ENCODE assay signal across 8 cellular contexts in genomic region chr6:79250107-79250514, GRCh38. TPM values are rescaled to one million over a fixed set of nuclear protein-coding genes. Genes with fewer than 3 reads are reported as not detected.
DNase-seq lines count a peak whose midpoint lies in the region; ATAC-seq and TF ChIP-seq lines count a peak whose summit lies in the region.

No MANE protein-coding gene starts in this region.

- CTCF ChIA-PET in activated CD8-positive, alpha-beta memory T cell treated with anti-CD3 and anti-CD28 coated beads, Interleukin-2, amount 10 ng/mL, durations not matched to agents 7 days and 5 days (lab: Charles Lee), result interaction anchor here (0.6 kb wide), 1 partner anchor 420 kb away, joined by 4 read pairs; no protein-coding TSS in a partner anchor

- no peak overlapping the region for H3K9ac ChIP-seq in colonic mucosa (ENCODE audit: low read depth in 2 of 2, low read length in 2 of 2)

- no peak for TF ChIP-seq POLR2A in tibial nerve (IDR thresholded peaks at IDR 0.05)

- peak; percentile 30 for TF ChIP-seq CTCF in endothelial cell (IDR thresholded peaks at IDR 0.05; ENCODE audit: unreplicated experiment)
- no peak for TF ChIP-seq CTCF in colonic mucosa (IDR thresholded peaks at IDR 0.05)
- TF ChIP-seq CTCF in tibial nerve (IDR thresholded peaks at IDR 0.05), result no peak

- H3K4me3 ChIP-seq in CD4-positive, CD25-positive, alpha-beta regulatory T cell (ENCODE audit: low read depth, low read length), result no peak overlapping the region
- H3K4me3 ChIP-seq in colonic mucosa (no peak overlapping the region), tibial nerve (no peak overlapping the region)

- intact Hi-C loops in colonic mucosa (cut with DNase I), result no loop called here

- H3K9me3 ChIP-seq in CD4-positive, CD25-positive, alpha-beta regulatory T cell (ENCODE audit: control insufficient read depth in 2 of 2, low read length in 2 of 2), result no peaks in the 10 kb centered on the region
- H3K9me3 ChIP-seq in colonic mucosa, result no peaks in the 10 kb centered on the region
- H3K9me3 ChIP-seq in tibial nerve, result peaks cover 0 to 2% (median 0%) of the 10 kb centered on the region in 4 donors

- no peaks in the 10 kb centered on the region for H3K36me3 ChIP-seq in CD4-positive, CD25-positive, alpha-beta regulatory T cell (ENCODE audit: control insufficient read depth, insufficient read depth, low read length)
- H3K36me3 ChIP-seq in colonic mucosa (no peaks in the 10 kb centered on the region), tibial nerve (no peaks in the 10 kb centered on the region)

- peak in 2 of 3 donors; percentile 12 to 40 for DNase-seq in CD4-positive, CD25-positive, alpha-beta regulatory T cell
- DNase-seq in endothelial cell (ENCODE audit: low spot score) (no peak), colonic mucosa (no peak), tibial nerve (ENCODE audit: low spot score in 2 of 2) (no peak), C1 segment of cervical spinal cord (lab: John Stamatoyannopoulos, UW) (no peak)
- DNase-seq in activated CD8-positive, alpha-beta memory T cell treated with anti-CD3 and anti-CD28 coated beads, Interleukin-2, amount 10 ng/mL, durations not matched to agents 7 days and 5 days, result no peak

- peaks cover 0 to 5% (median 1%) of the 10 kb centered on the region in 7 donors for H3K9me3 Mint-ChIP-seq in CD4-positive, CD25-positive, alpha-beta regulatory T cell
- H3K9me3 Mint-ChIP-seq in endothelial cell (ENCODE audit: unreplicated experiment), result no peaks in the 10 kb centered on the region
- no peaks in the 10 kb centered on the region for H3K9me3 Mint-ChIP-seq in activated CD8-positive, alpha-beta memory T cell treated with anti-CD3 and anti-CD28 coated beads, Interleukin-2, amount 10 ng/mL, durations not matched to agents 7 days and 5 days (ENCODE audit: low read depth)

- H3K27ac ChIP-seq in CD4-positive, CD25-positive, alpha-beta regulatory T cell (ENCODE audit: insufficient read depth, low read length, poor library complexity, severe bottlenecking), result no peak overlapping the region
- H3K27ac ChIP-seq in colonic mucosa (no peak overlapping the region), tibial nerve (no peak overlapping the region)

- TF ChIP-seq EP300 in tibial nerve (IDR thresholded peaks at IDR 0.05), result no peak

- no peaks in the 10 kb centered on the region for H3K27me3 ChIP-seq in CD4-positive, CD25-positive, alpha-beta regulatory T cell (ENCODE audit: control insufficient read depth, insufficient read depth, low read length)
- H3K27me3 ChIP-seq in colonic mucosa (no peaks in the 10 kb centered on the region), tibial nerve (no peaks in the 10 kb centered on the region)

- no peaks in the 10 kb centered on the region for H3K4me1 ChIP-seq in CD4-positive, CD25-positive, alpha-beta regulatory T cell (ENCODE audit: control insufficient read depth, insufficient read depth, low read length, poor library complexity, severe bottlenecking)
- H3K4me1 ChIP-seq in colonic mucosa (no peaks in the 10 kb centered on the region), tibial nerve (no peaks in the 10 kb centered on the region)

- H3K36me3 Mint-ChIP-seq in CD4-positive, CD25-positive, alpha-beta regulatory T cell, result no peaks in the 10 kb centered on the region
- no peaks in the 10 kb centered on the region for H3K36me3 Mint-ChIP-seq in endothelial cell (ENCODE audit: low read depth, unreplicated experiment)
- H3K36me3 Mint-ChIP-seq in activated CD8-positive, alpha-beta memory T cell treated with anti-CD3 and anti-CD28 coated beads, Interleukin-2, amount 10 ng/mL, durations not matched to agents 7 days and 5 days, result no peaks in the 10 kb centered on the region

- peaks cover 0 to 5% (median 0%) of the 10 kb centered on the region in 4 donors for H3K4me1 Mint-ChIP-seq in CD4-positive, CD25-positive, alpha-beta regulatory T cell
- no peaks in the 10 kb centered on the region for H3K4me1 Mint-ChIP-seq in endothelial cell (ENCODE audit: unreplicated experiment)
- no peaks in the 10 kb centered on the region for H3K4me1 Mint-ChIP-seq in activated CD8-positive, alpha-beta memory T cell treated with anti-CD3 and anti-CD28 coated beads, Interleukin-2, amount 10 ng/mL, durations not matched to agents 7 days and 5 days

- ATAC-seq in CD4-positive, CD25-positive, alpha-beta regulatory T cell (ENCODE audit: low read depth in 2 of 2), result no peak
- ATAC-seq in GM19035 (IDR thresholded peaks at IDR 0.05; ENCODE audit: unreplicated experiment), result peak; percentile 70
- ATAC-seq in HG03064 (IDR thresholded peaks at IDR 0.05; ENCODE audit: low read depth, unreplicated experiment), result peak; percentile 63
- ATAC-seq in activated CD8-positive, alpha-beta memory T cell treated with anti-CD3 and anti-CD28 coated beads, Interleukin-2, amount 10 ng/mL, durations not matched to agents 7 days and 5 days, result no peak

- H3K27me3 Mint-ChIP-seq in CD4-positive, CD25-positive, alpha-beta regulatory T cell, result peaks cover 10% of the 10 kb centered on the region
- H3K27me3 Mint-ChIP-seq in endothelial cell (ENCODE audit: unreplicated experiment), result no peaks in the 10 kb centered on the region
- no peaks in the 10 kb centered on the region for H3K27me3 Mint-ChIP-seq in activated CD8-positive, alpha-beta memory T cell treated with anti-CD3 and anti-CD28 coated beads, Interleukin-2, amount 10 ng/mL, durations not matched to agents 7 days and 5 days

- no peak overlapping the region for H3K4me3 Mint-ChIP-seq in CD4-positive, CD25-positive, alpha-beta regulatory T cell
- no peak overlapping the region for H3K4me3 Mint-ChIP-seq in endothelial cell (ENCODE audit: unreplicated experiment)
- no peak overlapping the region for H3K4me3 Mint-ChIP-seq in activated CD8-positive, alpha-beta memory T cell treated with anti-CD3 and anti-CD28 coated beads, Interleukin-2, amount 10 ng/mL, durations not matched to agents 7 days and 5 days

- peak overlapping the region in 1 of 3 donors; percentile 32 for H3K27ac Mint-ChIP-seq in CD4-positive, CD25-positive, alpha-beta regulatory T cell
- peak overlapping the region; percentile 1 for H3K27ac Mint-ChIP-seq in endothelial cell (ENCODE audit: unreplicated experiment)
- H3K27ac Mint-ChIP-seq in activated CD8-positive, alpha-beta memory T cell treated with anti-CD3 and anti-CD28 coated beads, Interleukin-2, amount 10 ng/mL, durations not matched to agents 7 days and 5 days, result no peak overlapping the region

- 50 to 57% methylated on average over 2 of the region's 2 CpGs for WGBS in tibial nerve, 2 donors

RNA-seq across cellular contexts. Expression of gene HMGN3, which starts 15.6 kb away (rescaled TPM):
- total RNA-seq in CD4-positive, CD25-positive, alpha-beta regulatory T cell, result 18.9 TPM
- polyA plus RNA-seq in CD4-positive, CD25-positive, alpha-beta regulatory T cell, result 10 to 100 TPM; 55.4 to 58.2 (median 57.4) TPM
- total RNA-seq in endothelial cell (ENCODE audit: unreplicated experiment) (98.2 TPM), colonic mucosa (10 to 100 TPM; 30.3 to 31.0 TPM), tibial nerve (100 to 1,000 TPM in 1 of 4 donors, 10 to 100 TPM in 3; 40.8 to 104 (median 82.1) TPM)
- 10 to 100 TPM; 47.2 to 72.1 TPM for total RNA-seq in activated CD8-positive, alpha-beta memory T cell treated with anti-CD3 and anti-CD28 coated beads, Interleukin-2, amount 10 ng/mL, durations not matched to agents 7 days and 5 days

Comparison
In these comparisons a context has a peak if more than half of its experiments do, and no peak if none do; other contexts are left out.
1. ATAC-seq: peak in GM19035 (single experiment) and HG03064 (single experiment); none in CD4-positive, CD25-positive, alpha-beta regulatory T cell (0 of 2) and activated CD8-positive, alpha-beta memory T cell treated with anti-CD3 and anti-CD28 coated beads, Interleukin-2, amount 10 ng/mL, durations not matched to agents 7 days and 5 days (single experiment).
2. DNase-seq: peak in CD4-positive, CD25-positive, alpha-beta regulatory T cell (2 of 3); none in endothelial cell (single experiment), colonic mucosa (single experiment), activated CD8-positive, alpha-beta memory T cell treated with anti-CD3 and anti-CD28 coated beads, Interleukin-2, amount 10 ng/mL, durations not matched to agents 7 days and 5 days (single experiment), tibial nerve (0 of 2) and C1 segment of cervical spinal cord (0 of 14).